8 cellular contexts compared by ENCODE assay signal in genomic region chr16:88090377-88091175, GRCh38.
DNase-seq lines count a peak whose midpoint lies in the region; ATAC-seq and TF ChIP-seq lines count a peak whose summit lies in the region.
"Not testable (repeated sequence)": the region's sequence is repeated elsewhere in the genome, so short reads cannot be mapped to it uniquely, and the experiment has no call there.

No MANE protein-coding gene starts in this region.

- WGBS in right cardiac atrium = 64% methylated on average over 38 of the region's 38 CpGs
- WGBS in right lobe of liver (ENCODE audit: insufficient coverage, low coverage, low lambda C conversion rate, missing lambda C conversion rate) = 44% methylated on average over 11 of the region's 38 CpGs
- WGBS in suprapubic skin = 50% methylated on average over 10 of the region's 38 CpGs

- H3K79me2 ChIP-seq in GM23338 (replicated peaks; ENCODE audit: insufficient read depth) = not testable (repeated sequence)

- H3K9me2 ChIP-seq in GM23338 (ENCODE audit: insufficient read depth) = not testable (repeated sequence)

- not testable (repeated sequence) for H3K4me3 ChIP-seq in GM23338; NT2/D1 (ENCODE audit: insufficient read length, low read depth); right cardiac atrium (ENCODE audit: low read length); right lobe of liver; vagina
- peak overlapping the region; percentile 10 for H3K4me3 ChIP-seq in suprapubic skin

- H2AFZ ChIP-seq in GM23338 = not testable (repeated sequence)

- DNase-seq in GM23338 (ENCODE audit: low spot score); NT2/D1 (ENCODE audit: low read depth, low spot score); suprapubic skin (ENCODE audit: low spot score in 2 of 2); vagina (ENCODE audit: extremely low spot score in 2 of 2): not testable (repeated sequence)
- DNase-seq in cerebellar cortex (ENCODE audit: low spot score) (peak; percentile 21), right cardiac atrium (peak in 2 of 3 donors; percentile 38 to 61), right lobe of liver (peak in 2 of 3 donors; percentile 16 to 42), posterior vena cava (ENCODE audit: low spot score) (peak; percentile 41)

- not testable (repeated sequence) for H3K27ac ChIP-seq in GM23338 (ENCODE audit: low read depth); right cardiac atrium (ENCODE audit: low read length); right lobe of liver
- H3K27ac ChIP-seq in suprapubic skin = peak overlapping the region; percentile 60
- peak overlapping the region; percentile 82 for H3K27ac ChIP-seq in vagina

- not testable (repeated sequence) for TF ChIP-seq EP300 in suprapubic skin (IDR thresholded peaks at IDR 0.05)

- H3K9ac ChIP-seq in NT2/D1 (ENCODE audit: insufficient read length, low read depth) = peak overlapping the region; percentile 56

- H3K9me3 Mint-ChIP-seq in GM23338 = not testable (repeated sequence)

- not testable (repeated sequence) for H3K9me3 ChIP-seq in NT2/D1 (ENCODE audit: insufficient read depth, low read length); right cardiac atrium (ENCODE audit: control insufficient read depth, low read length); right lobe of liver; suprapubic skin; vagina

- H3K27me3 ChIP-seq in GM23338 (ENCODE audit: insufficient read depth); NT2/D1 (ENCODE audit: insufficient read depth, insufficient read length); right cardiac atrium (ENCODE audit: control insufficient read depth, insufficient read depth); right lobe of liver; vagina: not testable (repeated sequence)
- peaks cover 44% of the 10 kb centered on the region for H3K27me3 ChIP-seq in suprapubic skin

- ATAC-seq in GM23338 = peak; percentile 15
- ATAC-seq in right cardiac atrium, right lobe of liver: not testable (repeated sequence)

- not testable (repeated sequence) for H3K27me3 Mint-ChIP-seq in GM23338 (ENCODE audit: insufficient read depth, low read depth, poor library complexity)

- H3K36me3 ChIP-seq in GM23338 (ENCODE audit: insufficient read depth); NT2/D1 (ENCODE audit: insufficient read depth, insufficient read length, low read length); right lobe of liver; suprapubic skin; vagina: not testable (repeated sequence)

- not testable (repeated sequence) for H3K4me3 Mint-ChIP-seq in GM23338

- H3K4me1 Mint-ChIP-seq in GM23338 = not testable (repeated sequence)

- H3K27ac Mint-ChIP-seq in GM23338 = not testable (repeated sequence)

- not testable (repeated sequence) for H4K20me1 ChIP-seq in GM23338 (replicated peaks; ENCODE audit: insufficient read depth)

- not testable (repeated sequence) for TF ChIP-seq CTCF in GM23338 (conservative IDR thresholded peaks at IDR 0.05; ENCODE audit: low read depth in 2 of 2); right lobe of liver (IDR thresholded peaks at IDR 0.05); suprapubic skin (IDR thresholded peaks at IDR 0.05); vagina (IDR thresholded peaks at IDR 0.05)

- H3K4me1 ChIP-seq in GM23338 (ENCODE audit: insufficient read depth); right cardiac atrium (ENCODE audit: control insufficient read depth, insufficient read depth, low read length); right lobe of liver: not testable (repeated sequence)
- H3K4me1 ChIP-seq in NT2/D1 (ENCODE audit: insufficient read depth, insufficient read length) (peaks cover 20% of the 10 kb centered on the region), suprapubic skin (peaks cover 52% of the 10 kb centered on the region), vagina (peaks cover 23% of the 10 kb centered on the region)

- TF ChIP-seq POLR2A in right lobe of liver (IDR thresholded peaks at IDR 0.05); suprapubic skin (IDR thresholded peaks at IDR 0.05); vagina (IDR thresholded peaks at IDR 0.05): not testable (repeated sequence)

- not testable (repeated sequence) for H3F3A ChIP-seq in GM23338 (replicated peaks; ENCODE audit: low read depth)

- not testable (repeated sequence) for H3K36me3 Mint-ChIP-seq in GM23338 (ENCODE audit: low read depth)

- intact Hi-C loops in right cardiac atrium (cut with DNase I); right lobe of liver (cut with DNase I); posterior vena cava (cut with DNase I); vagina (cut with DNase I): not testable (repeated sequence)

- not testable (repeated sequence) for H3K4me2 ChIP-seq in GM23338
